In genomic region chr2:208025814-208026184, GRCh38 we compare ENCODE assay signal across 8 cellular contexts. TPM values are rescaled to one million over a fixed set of nuclear protein-coding genes. Genes with fewer than 3 reads are reported as not detected.
DNase-seq lines count a peak whose midpoint lies in the region; ATAC-seq and TF ChIP-seq lines count a peak whose summit lies in the region.

No MANE protein-coding gene starts in this region.

- peak in 27 of 61 donors; percentile 2 to 76 (median 33) for DNase-seq in caudate nucleus (lab: John Stamatoyannopoulos, UW)
- no peak for DNase-seq in mesenchymal stem cell
- no peak for DNase-seq in NCI-H2029 treated with DMSO at 0.1 percent for 48 hours (lab: John Stamatoyannopoulos, UW)

- H3K4me2 ChIP-seq in SU-DHL-6 (ENCODE audit: low read depth, low read length, poor library complexity, severe bottlenecking) (peak overlapping the region; percentile 79), mesenchymal stem cell (ENCODE audit: low read length, poor library complexity, severe bottlenecking) (peak overlapping the region; percentile 75)

- H3K36me3 ChIP-seq in SU-DHL-6 (ENCODE audit: low read length) (no peaks in the 10 kb centered on the region), mesenchymal stem cell (ENCODE audit: control insufficient read depth in 1 of 2, insufficient read depth in 2 of 2, low read depth in 1 of 2, low read length in 2 of 2) (no peaks in the 10 kb centered on the region), stomach smooth muscle (ENCODE audit: control insufficient read depth in 2 of 2, insufficient read depth in 2 of 2, low read length in 2 of 2) (no peaks in the 10 kb centered on the region)

- H3K4me1 ChIP-seq in mesenchymal stem cell (ENCODE audit: control insufficient read depth, insufficient read depth, low read depth, low read length), result peaks cover 4% of the 10 kb centered on the region
- H3K4me1 ChIP-seq in stomach smooth muscle (ENCODE audit: control insufficient read depth, insufficient read depth, low read length), result peaks cover 3% of the 10 kb centered on the region

- WGBS in mesenchymal stem cell, result 75% methylated on average over 9 of the region's 10 CpGs

- H3K4ac ChIP-seq in mesenchymal stem cell (ENCODE audit: low read depth in 1 of 2, low read length in 2 of 2), result peak overlapping the region; percentile 46 to 89

- peak overlapping the region; percentile 6 for H2BK120ac ChIP-seq in mesenchymal stem cell (ENCODE audit: low read depth, low read length)

- no peaks in the 10 kb centered on the region for H3K9me3 ChIP-seq in SU-DHL-6 (ENCODE audit: insufficient read depth, low read length)
- H3K9me3 ChIP-seq in mesenchymal stem cell (ENCODE audit: control insufficient read depth, low read length), result no peaks in the 10 kb centered on the region
- no peaks in the 10 kb centered on the region for H3K9me3 ChIP-seq in stomach smooth muscle (ENCODE audit: control insufficient read depth in 2 of 2, low read length in 2 of 2)

- H3K4me3 ChIP-seq in GM12875 (ENCODE audit: low read depth, low read length), result peak overlapping the region; percentile 80
- peak overlapping the region; percentile 88 for H3K4me3 ChIP-seq in SU-DHL-6 (ENCODE audit: insufficient read depth, low read length, poor library complexity, severe bottlenecking)
- peak overlapping the region in 1 of 2 experiments; percentile 93 for H3K4me3 ChIP-seq in mesenchymal stem cell (ENCODE audit: insufficient read depth in 1 of 2, low read depth in 1 of 2, low read length in 2 of 2)
- H3K4me3 ChIP-seq in stomach smooth muscle (ENCODE audit: low read length in 2 of 2), result peak overlapping the region; percentile 86 to 100

- peaks cover 12% of the 10 kb centered on the region for H3K79me1 ChIP-seq in mesenchymal stem cell (replicated peaks; ENCODE audit: low read length, poor library complexity, severe bottlenecking)

- peak overlapping the region; percentile 77 for H2AK5ac ChIP-seq in mesenchymal stem cell (ENCODE audit: low read length, severe bottlenecking)

- H3F3A ChIP-seq in SU-DHL-6 (ENCODE audit: insufficient read depth), result no peaks in the 10 kb centered on the region

- peak overlapping the region; percentile 100 for H4K8ac ChIP-seq in mesenchymal stem cell (ENCODE audit: low read length)

- no peak overlapping the region for H2BK5ac ChIP-seq in mesenchymal stem cell (ENCODE audit: low read depth, low read length, poor library complexity, severe bottlenecking)

- no peaks in the 10 kb centered on the region for H3K27me3 ChIP-seq in SU-DHL-6 (ENCODE audit: low read length)
- H3K27me3 ChIP-seq in mesenchymal stem cell (ENCODE audit: control insufficient read depth in 1 of 2, insufficient read depth in 1 of 2, low read length in 2 of 2), result no peaks in the 10 kb centered on the region
- no peaks in the 10 kb centered on the region for H3K27me3 ChIP-seq in stomach smooth muscle (ENCODE audit: control insufficient read depth in 1 of 2, insufficient read depth in 2 of 2, low read length in 2 of 2)

- H3K79me2 ChIP-seq in SU-DHL-6 (ENCODE audit: insufficient read depth, low read length), result peaks cover 7% of the 10 kb centered on the region; the same call in 1 of the 2 replicates

- peak overlapping the region; percentile 28 to 71 for H2BK12ac ChIP-seq in mesenchymal stem cell (ENCODE audit: low read length in 2 of 2)

- TF ChIP-seq CTCF in GM12875 (IDR thresholded peaks at IDR 0.05; ENCODE audit: borderline replicate concordance, insufficient read depth, low read depth, low read length) (no peak), SU-DHL-6 (IDR thresholded peaks at IDR 0.05; ENCODE audit: insufficient read depth, low read length, poor library complexity, severe bottlenecking) (no peak)

- H3K9me2 ChIP-seq in SU-DHL-6 (replicated peaks; ENCODE audit: insufficient read depth, low read length), result no peaks in the 10 kb centered on the region

- ATAC-seq in HG02798 (IDR thresholded peaks at IDR 0.05; ENCODE audit: poor library complexity, unreplicated experiment), result peak; percentile 29
- no peak for ATAC-seq in GM18861 (IDR thresholded peaks at IDR 0.05; ENCODE audit: unreplicated experiment)

- H3K18ac ChIP-seq in mesenchymal stem cell (ENCODE audit: low read depth in 1 of 2, low read length in 2 of 2), result peak overlapping the region; percentile 90 to 91

- H2BK15ac ChIP-seq in mesenchymal stem cell (ENCODE audit: low read depth, poor library complexity, severe bottlenecking), result no peak overlapping the region

- peak overlapping the region; percentile 99 for H2AFZ ChIP-seq in SU-DHL-6 (ENCODE audit: low read depth, low read length, severe bottlenecking)
- H2AFZ ChIP-seq in mesenchymal stem cell (ENCODE audit: low read depth, low read length), result peak overlapping the region; percentile 99

- H4K20me1 ChIP-seq in SU-DHL-6 (ENCODE audit: low read depth, low read length), result no peaks in the 10 kb centered on the region

- peak overlapping the region in 1 of 2 experiments; percentile 80 for H3K23ac ChIP-seq in mesenchymal stem cell (ENCODE audit: low read length in 2 of 2)

- peak overlapping the region in 1 of 2 experiments; percentile 75 for H3K14ac ChIP-seq in mesenchymal stem cell (ENCODE audit: low read length in 2 of 2)

- H4K91ac ChIP-seq in mesenchymal stem cell (ENCODE audit: low read length), result peak overlapping the region; percentile 95

- peak overlapping the region; percentile 31; the same call in 1 of the 2 replicates for H3K27ac ChIP-seq in SU-DHL-6 (ENCODE audit: low read depth, low read length)
- peak overlapping the region; percentile 92 for H3K27ac ChIP-seq in caudate nucleus (ENCODE audit: low read depth, low read length)
- H3K27ac ChIP-seq in mesenchymal stem cell (ENCODE audit: low read length, poor library complexity, severe bottlenecking), result peak overlapping the region; percentile 59
- H3K27ac ChIP-seq in stomach smooth muscle (ENCODE audit: low read length), result peak overlapping the region; percentile 83

- H3K9ac ChIP-seq in SU-DHL-6 (ENCODE audit: low read length) (peak overlapping the region; percentile 75), mesenchymal stem cell (ENCODE audit: low read length) (peak overlapping the region; percentile 94), stomach smooth muscle (ENCODE audit: low read length in 2 of 2) (peak overlapping the region; percentile 83 to 90)

RNA-seq across cellular contexts. Expression of gene PLEKHM3, which starts 0.5 kb away (rescaled TPM):
- 3.5 TPM for polyA plus RNA-seq in mesenchymal stem cell (2013, experiment 1 of 2)
- polyA plus RNA-seq in mesenchymal stem cell (2013, experiment 2 of 2), result 3.6 TPM

Comparison
In these comparisons a context has a peak if more than half of its experiments do, and no peak if none do; other contexts are left out.
1. H3K27ac ChIP-seq: peak in every context shown above with its lines; median percentile 92 in caudate nucleus; 83 in stomach smooth muscle; 59 in mesenchymal stem cell; 31 in SU-DHL-6.